13 cellular contexts compared by ENCODE assay signal in genomic region chr7:37541810-37542443, GRCh38.
DNase-seq lines count a peak whose midpoint lies in the region; ATAC-seq and TF ChIP-seq lines count a peak whose summit lies in the region.
"Had no signal": no experiment of that assay in that cellular context is flagged by ENCODE, and none has a peak within 500 bp of the region (broad histone marks: within the 10 kb centered on the region; RNA-seq: fewer than 3 reads in every experiment).

No MANE protein-coding gene starts in this region.

- peak; percentile 37 for DNase-seq in esophagus muscularis mucosa (ENCODE audit: extremely low spot score)
- no peak for DNase-seq in Calu3
- no peak for DNase-seq in ovary
- no peak for DNase-seq in sigmoid colon
- no peak for DNase-seq in foreskin keratinocyte
- DNase-seq: activated CD8-positive, alpha-beta memory T cell treated with anti-CD3 and anti-CD28 coated beads, Interleukin-2, amount 10 ng/mL, durations not matched to agents 7 days and 5 days; cortex of kidney; immature natural killer cell; NCI-H2227 treated with DMSO at 0.1 percent for 48 hours; stimulated activated CD4-positive, alpha-beta T cell treated with anti-CD3 and anti-CD28 coated beads, Interleukin-4, amount 100 ng/mL, for 24 hours had no signal

- H3K27ac ChIP-seq in esophagus muscularis mucosa (replicated peaks in 1 of 4) = no peak overlapping the region
- H3K27ac ChIP-seq in ovary = no peak overlapping the region
- H3K27ac ChIP-seq in sigmoid colon = no peak overlapping the region
- no peak overlapping the region for H3K27ac ChIP-seq in foreskin keratinocyte

- H3K27me3 ChIP-seq in esophagus muscularis mucosa (no peaks in the 10 kb centered on the region), ovary (no peaks in the 10 kb centered on the region), sigmoid colon (no peaks in the 10 kb centered on the region), foreskin keratinocyte (no peaks in the 10 kb centered on the region)

- TF ChIP-seq EP300 in esophagus muscularis mucosa (IDR thresholded peaks at IDR 0.05) (no peak), ovary (IDR thresholded peaks at IDR 0.05) (no peak), sigmoid colon (IDR thresholded peaks at IDR 0.05) (no peak)

- peaks cover 18% of the 10 kb centered on the region for H3K27me3 Mint-ChIP-seq in Calu3 (ENCODE audit: unreplicated experiment)

- H3K4me1 ChIP-seq in esophagus muscularis mucosa = no peaks in the 10 kb centered on the region
- peaks cover 4% of the 10 kb centered on the region for H3K4me1 ChIP-seq in ovary (ENCODE audit: insufficient read depth)
- no peaks in the 10 kb centered on the region for H3K4me1 ChIP-seq in sigmoid colon
- H3K4me1 ChIP-seq in foreskin keratinocyte = no peaks in the 10 kb centered on the region

- intact Hi-C loops in esophagus muscularis mucosa (cut with DNase I) (no loop called here), Calu3 (cut with micrococcal nuclease; ENCODE audit: unreplicated experiment) (no loop called here), ovary (cut with DNase I) (no loop called here), sigmoid colon (cut with DNase I) (no loop called here)

- TF ChIP-seq POLR2A in esophagus muscularis mucosa (IDR thresholded peaks at IDR 0.05; ENCODE audit: low read depth) = no peak
- no peak for TF ChIP-seq POLR2A in ovary (IDR thresholded peaks at IDR 0.05)
- no peak for TF ChIP-seq POLR2A in sigmoid colon (IDR thresholded peaks at IDR 0.05)

- H3K4me1 Mint-ChIP-seq in Calu3 (ENCODE audit: low read depth, unreplicated experiment) = no peaks in the 10 kb centered on the region
- H3K4me1 Mint-ChIP-seq: activated CD8-positive, alpha-beta memory T cell treated with anti-CD3 and anti-CD28 coated beads, Interleukin-2, amount 10 ng/mL, durations not matched to agents 7 days and 5 days; immature natural killer cell had no signal

- 90% methylated on average over 3 of the region's 3 CpGs for WGBS in esophagus muscularis mucosa
- WGBS in ovary, 3 donors = 95 to 98% (median 95%) methylated on average over 3 of the region's 3 CpGs
- WGBS in sigmoid colon, 2 donors = 82 to 88% methylated on average over 3 of the region's 3 CpGs

- H3K36me3 ChIP-seq in esophagus muscularis mucosa (no peaks in the 10 kb centered on the region), ovary (no peaks in the 10 kb centered on the region), sigmoid colon (no peaks in the 10 kb centered on the region)

- H3K4me3 Mint-ChIP-seq in Calu3 (ENCODE audit: low read depth, unreplicated experiment) = no peak overlapping the region
- H3K4me3 Mint-ChIP-seq: activated CD8-positive, alpha-beta memory T cell treated with anti-CD3 and anti-CD28 coated beads, Interleukin-2, amount 10 ng/mL, durations not matched to agents 7 days and 5 days; immature natural killer cell had no signal

- ATAC-seq in GM19023 (IDR thresholded peaks at IDR 0.05; ENCODE audit: unreplicated experiment) (peak; percentile 91), GM21529 (IDR thresholded peaks at IDR 0.05; ENCODE audit: unreplicated experiment) (peak; percentile 94), HG03060 (IDR thresholded peaks at IDR 0.05; ENCODE audit: low read depth, unreplicated experiment) (peak; percentile 49), foreskin keratinocyte (no peak)
- ATAC-seq: activated CD8-positive, alpha-beta memory T cell treated with anti-CD3 and anti-CD28 coated beads, Interleukin-2, amount 10 ng/mL, durations not matched to agents 7 days and 5 days had no signal

- no TSS peak for BruUV-seq in Calu3 (replicated peaks; lab: Mats Ljungman, UMichigan)

- H3K4me3 ChIP-seq in esophagus muscularis mucosa = no peak overlapping the region
- H3K4me3 ChIP-seq in ovary = no peak overlapping the region
- H3K4me3 ChIP-seq in sigmoid colon = no peak overlapping the region

- H3K9me3 Mint-ChIP-seq in Calu3 (ENCODE audit: low read depth, unreplicated experiment) = peaks cover 9% of the 10 kb centered on the region

- TF ChIP-seq CTCF in esophagus muscularis mucosa (IDR thresholded peaks at IDR 0.05) = no peak
- TF ChIP-seq CTCF in Calu3 (IDR thresholded peaks at IDR 0.05; ENCODE audit: unreplicated experiment) = no peak
- no peak for TF ChIP-seq CTCF in ovary (IDR thresholded peaks at IDR 0.05)
- no peak for TF ChIP-seq CTCF in sigmoid colon (IDR thresholded peaks at IDR 0.05)
- no peak for TF ChIP-seq CTCF in foreskin keratinocyte (conservative IDR thresholded peaks at IDR 0.05)

- CTCF ChIA-PET in Calu3 (lab: Charles Lee) = no interaction called here

- H3K9me3 ChIP-seq in esophagus muscularis mucosa (no peaks in the 10 kb centered on the region), ovary (no peaks in the 10 kb centered on the region), sigmoid colon (no peaks in the 10 kb centered on the region)

- H3K36me3 Mint-ChIP-seq in Calu3 (ENCODE audit: insufficient read depth, unreplicated experiment) = no peaks in the 10 kb centered on the region
- H3K36me3 Mint-ChIP-seq: activated CD8-positive, alpha-beta memory T cell treated with anti-CD3 and anti-CD28 coated beads, Interleukin-2, amount 10 ng/mL, durations not matched to agents 7 days and 5 days had no signal

- H3K27ac Mint-ChIP-seq in Calu3 (ENCODE audit: unreplicated experiment) = no peak overlapping the region
- H3K27ac Mint-ChIP-seq: activated CD8-positive, alpha-beta memory T cell treated with anti-CD3 and anti-CD28 coated beads, Interleukin-2, amount 10 ng/mL, durations not matched to agents 7 days and 5 days; immature natural killer cell had no signal
